Comparison of ENCODE assay signal across 14 cellular contexts in genomic region chr2:8886197-8886508, GRCh38.
"Had no signal": no experiment of that assay in that cellular context is flagged by ENCODE, and none has a peak within 500 bp of the region (broad histone marks: within the 10 kb centered on the region; RNA-seq: fewer than 3 reads in every experiment).

No MANE protein-coding gene starts in this region.

- DNase-seq: effector memory CD4-positive, alpha-beta T cell; gastrocnemius medialis; immature natural killer cell; left ventricle myocardium superior; mesenchymal stem cell; midbrain; naive thymus-derived CD8-positive, alpha-beta T cell; ovary; right cardiac atrium; stimulated activated CD4-positive, alpha-beta T cell treated with anti-CD3 and anti-CD28 coated beads, Interleukin-4, amount 100 ng/mL, for 1 hour; tibial artery had no signal

- H3K36me3 ChIP-seq: gastrocnemius medialis, ovary had no signal

- H3K4me1 ChIP-seq: esophagus muscularis mucosa, tibial artery had no signal

- H3K27me3 ChIP-seq: esophagus muscularis mucosa, gastrocnemius medialis, ovary, tibial artery had no signal

- ATAC-seq: naive thymus-derived CD8-positive, alpha-beta T cell; right cardiac atrium; stimulated activated memory B cell treated with anti-CD40 and anti-IgM and Interleukin-4, amounts not matched to agents 10 μg/mL and 1 μg/mL and 100 μg/mL, for 72 hours had no signal

- H3K4me3 ChIP-seq: esophagus muscularis mucosa, gastrocnemius medialis, lung, ovary, tibial artery had no signal

- H3K27ac ChIP-seq: esophagus muscularis mucosa, gastrocnemius medialis, ovary, tibial artery had no signal

- H3K9me3 ChIP-seq: esophagus muscularis mucosa, gastrocnemius medialis, ovary, tibial artery had no signal
